ENCODE assay signal across 13 cellular contexts in the genomic region with DNA sequence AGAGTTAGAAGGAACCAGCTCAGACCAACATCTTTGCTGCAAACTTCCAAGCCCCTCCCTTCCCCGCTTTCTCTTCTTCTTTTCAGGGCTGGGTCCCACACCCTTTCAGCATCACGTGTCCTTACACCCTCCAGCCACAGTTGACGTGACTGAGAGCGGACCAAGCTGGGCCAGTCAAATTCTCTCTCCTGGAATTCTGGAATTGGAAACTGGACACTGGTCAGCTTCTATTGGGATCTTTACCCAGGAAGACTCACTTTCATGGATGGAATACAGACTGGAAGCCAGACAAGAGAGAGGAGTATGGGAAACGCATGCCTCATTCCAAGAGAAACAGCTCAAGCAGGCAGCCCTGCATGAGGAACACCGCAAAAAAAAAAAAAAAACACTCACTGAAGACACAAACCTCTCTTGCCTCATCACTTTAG. TPM values are rescaled to one million over a fixed set of nuclear protein-coding genes. Genes with fewer than 3 reads are reported as not detected.
A peak's percentile ranks its signal among the peaks of the same experiment; 100 is the strongest.
DNase-seq lines count a peak whose midpoint lies in the region; ATAC-seq and TF ChIP-seq lines count a peak whose summit lies in the region.
"Had no signal": no experiment of that assay in that cellular context is flagged by ENCODE, and none has a peak within 500 bp of the region (broad histone marks: within the 10 kb centered on the region; RNA-seq: fewer than 3 reads in every experiment).

No MANE protein-coding gene starts in this region.

- H3K4me1 Mint-ChIP-seq in CD14-positive monocyte, result peaks cover 27% of the 10 kb centered on the region
- H3K4me1 Mint-ChIP-seq: activated naive CD4-positive, alpha-beta T cell treated with anti-CD3 and anti-CD28 coated beads, Interleukin-2, amount 10 ng/mL, durations not matched to agents 7 days and 5 days had no signal

- H3K4me3 Mint-ChIP-seq in CD14-positive monocyte, result peak overlapping the region; percentile 70 to 91
- H3K4me3 Mint-ChIP-seq: activated naive CD4-positive, alpha-beta T cell treated with anti-CD3 and anti-CD28 coated beads, Interleukin-2, amount 10 ng/mL, durations not matched to agents 7 days and 5 days had no signal

- ATAC-seq in sciatic nerve (peak; percentile 96), GM21423 (IDR thresholded peaks at IDR 0.05; ENCODE audit: unreplicated experiment) (no peak), HG02852 (IDR thresholded peaks at IDR 0.05; ENCODE audit: unreplicated experiment) (no peak)
- ATAC-seq in activated naive CD4-positive, alpha-beta T cell treated with anti-CD3 and anti-CD28 coated beads, Interleukin-2, amount 50 U/mL, for 72 hours, result no peak

- intact Hi-C loops in CD14-positive monocyte (cut with micrococcal nuclease), result no loop called here
- intact Hi-C loops in sciatic nerve (cut with DNase I), result no loop called here

- TF ChIP-seq CTCF in CD14-positive monocyte (IDR thresholded peaks at IDR 0.05) (no peak), fibroblast of villous mesenchyme (IDR thresholded peaks at IDR 0.05; ENCODE audit: insufficient read depth, low read depth, low read length) (no peak)

- peaks cover 0 to 1% of the 10 kb centered on the region in 2 donors for H3K36me3 Mint-ChIP-seq in CD14-positive monocyte
- no peaks in the 10 kb centered on the region for H3K36me3 Mint-ChIP-seq in activated naive CD4-positive, alpha-beta T cell treated with anti-CD3 and anti-CD28 coated beads, Interleukin-2, amount 50 U/mL, for 72 hours
- H3K36me3 Mint-ChIP-seq: activated naive CD4-positive, alpha-beta T cell treated with anti-CD3 and anti-CD28 coated beads, Interleukin-2, amount 10 ng/mL, durations not matched to agents 7 days and 5 days had no signal

- H3K27ac Mint-ChIP-seq in CD14-positive monocyte, result peak overlapping the region; percentile 83 to 95 (median 91)
- no peak overlapping the region for H3K27ac Mint-ChIP-seq in activated naive CD4-positive, alpha-beta T cell treated with anti-CD3 and anti-CD28 coated beads, Interleukin-2, amount 50 U/mL, for 72 hours
- H3K27ac Mint-ChIP-seq: activated naive CD4-positive, alpha-beta T cell treated with anti-CD3 and anti-CD28 coated beads, Interleukin-2, amount 10 ng/mL, durations not matched to agents 7 days and 5 days had no signal

- peaks cover 0 to 3% (median 0%) of the 10 kb centered on the region in 7 donors for H3K9me3 Mint-ChIP-seq in CD14-positive monocyte
- no peaks in the 10 kb centered on the region for H3K9me3 Mint-ChIP-seq in activated naive CD4-positive, alpha-beta T cell treated with anti-CD3 and anti-CD28 coated beads, Interleukin-2, amount 50 U/mL, for 72 hours
- H3K9me3 Mint-ChIP-seq: activated naive CD4-positive, alpha-beta T cell treated with anti-CD3 and anti-CD28 coated beads, Interleukin-2, amount 10 ng/mL, durations not matched to agents 7 days and 5 days had no signal

- DNase-seq in CD14-positive monocyte (ENCODE audit: low spot score), result peak; percentile 65
- DNase-seq in NOMO-1 treated with dmso at 0.1 percent for 144 hours (lab: John Stamatoyannopoulos, UW; ENCODE audit: unreplicated experiment), result peak; percentile 87
- DNase-seq in fibroblast of villous mesenchyme (ENCODE audit: low read depth), result peak; percentile 52
- DNase-seq in sciatic nerve (ENCODE audit: low spot score), result peak; percentile 74
- DNase-seq in NCI-H1048 (lab: John Stamatoyannopoulos, UW), result no peak
- DNase-seq in activated naive CD4-positive, alpha-beta T cell treated with anti-CD3 and anti-CD28 coated beads, Interleukin-2, amount 50 U/mL, for 72 hours (ENCODE audit: low spot score in 2 of 2), result no peak
- DNase-seq: activated naive CD4-positive, alpha-beta T cell treated with anti-CD3 and anti-CD28 coated beads, Interleukin-2, amount 10 ng/mL, durations not matched to agents 7 days and 5 days; BE2C; central memory CD4-positive, alpha-beta T cell; mammary epithelial cell; transverse colon had no signal

- H3K4me3 ChIP-seq in fibroblast of villous mesenchyme (ENCODE audit: low read depth, low read length), result no peak overlapping the region
- H3K4me3 ChIP-seq: transverse colon had no signal

- peaks cover 3 to 15% (median 10%) of the 10 kb centered on the region in 3 donors for H3K27me3 Mint-ChIP-seq in CD14-positive monocyte (ENCODE audit: low read depth in 3 of 3)

RNA-seq across cellular contexts. Expression of gene TPM1, which starts 12.4 kb away (rescaled TPM):
- 10 to 100 TPM; 11.7 to 15.9 TPM for polyA plus RNA-seq in CD14-positive monocyte
- total RNA-seq in fibroblast of villous mesenchyme, result 2,255 and 2,551 TPM in 2 replicates
- 396 TPM for total RNA-seq in sciatic nerve
- total RNA-seq in activated naive CD4-positive, alpha-beta T cell treated with anti-CD3 and anti-CD28 coated beads, Interleukin-2, amount 50 U/mL, for 72 hours, result 1 to 10 TPM; 6.5 to 8.6 TPM

Comparison
In these comparisons a context has a peak if more than half of its experiments do, and no peak if none do; other contexts are left out.
1. DNase-seq: peak in CD14-positive monocyte (single experiment), NOMO-1 treated with dmso at 0.1 percent for 144 hours (single experiment), fibroblast of villous mesenchyme (single experiment) and sciatic nerve (single experiment); none in NCI-H1048 (single experiment) and activated naive CD4-positive, alpha-beta T cell treated with anti-CD3 and anti-CD28 coated beads, Interleukin-2, amount 50 U/mL, for 72 hours (0 of 2).
2. H3K27ac Mint-ChIP-seq: peak in CD14-positive monocyte (7 of 7); none in activated naive CD4-positive, alpha-beta T cell treated with anti-CD3 and anti-CD28 coated beads, Interleukin-2, amount 50 U/mL, for 72 hours (0 of 2).
3. RNA of gene TPM1, which starts 12.4 kb away (total RNA-seq): 2,255 to 2,551 TPM in fibroblast of villous mesenchyme and 396 TPM in sciatic nerve (single experiment); 6.5 to 8.6 TPM in activated naive CD4-positive, alpha-beta T cell treated with anti-CD3 and anti-CD28 coated beads, Interleukin-2, amount 50 U/mL, for 72 hours; every median in the first group is over 10 times any median in the second.